In the genomic region with DNA sequence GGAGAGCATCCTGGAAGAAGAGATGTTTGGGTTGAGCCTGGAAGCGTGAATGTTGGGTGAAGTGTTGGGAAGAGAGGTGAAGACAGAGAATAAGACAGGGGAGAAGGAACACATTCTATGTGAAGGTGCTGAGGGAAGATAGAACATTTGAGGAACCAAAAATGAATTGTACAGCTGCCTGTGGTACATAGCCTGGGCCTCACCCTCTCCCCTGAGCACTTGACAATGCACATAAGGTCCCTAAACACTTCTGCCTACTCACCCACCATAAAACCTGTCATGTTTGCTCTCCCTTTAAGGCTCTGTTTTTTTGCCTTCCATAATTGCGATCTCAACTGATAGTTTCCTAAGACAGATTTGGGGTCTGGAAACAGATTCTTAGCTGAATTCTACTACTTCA, we compare ENCODE assay signal across 2 cellular contexts. TPM values are rescaled to one million over a fixed set of nuclear protein-coding genes. Genes with fewer than 3 reads are reported as not detected.
"Had no signal": no experiment of that assay in that cellular context is flagged by ENCODE, and none has a peak within 500 bp of the region (broad histone marks: within the 10 kb centered on the region; RNA-seq: fewer than 3 reads in every experiment).

No MANE protein-coding gene starts in this region.

RNA-seq across cellular contexts. Expression of a gene that starts 25.8 kb away (rescaled TPM):
- total RNA-seq: activated CD8-positive, alpha-beta T cell treated with anti-CD3 and anti-CD28 coated beads for 36 hours had no signal
- polyA plus RNA-seq: cardiac muscle cell had no signal
